In genomic region chr3:165854696-165855095, GRCh38 we compare ENCODE assay signal across 8 cellular contexts. TPM values are rescaled to one million over a fixed set of nuclear protein-coding genes. Genes with fewer than 3 reads are reported as not detected.
DNase-seq lines count a peak whose midpoint lies in the region; ATAC-seq and TF ChIP-seq lines count a peak whose summit lies in the region.

No MANE protein-coding gene starts in this region.

- H3K9me3 ChIP-seq in cardiac muscle cell (ENCODE audit: low read depth) (no peaks in the 10 kb centered on the region), right cardiac atrium (ENCODE audit: control insufficient read depth, low read length) (no peaks in the 10 kb centered on the region), tibial artery (no peaks in the 10 kb centered on the region)

- DNase-seq in cardiac muscle cell (ENCODE audit: low read depth in 1 of 2, low spot score in 1 of 2), result peak; percentile 24 to 27
- DNase-seq in right cardiac atrium, result no peak
- peak; percentile 2 for DNase-seq in MV-4-11 (lab: John Stamatoyannopoulos, UW)
- peak; percentile 21 for DNase-seq in astrocyte of the hippocampus (ENCODE audit: low read depth, low spot score)
- peak; percentile 36 for DNase-seq in midbrain (lab: John Stamatoyannopoulos, UW)
- no peak for DNase-seq in NCI-H774 (lab: John Stamatoyannopoulos, UW)
- no peak for DNase-seq in tibial artery

- H3K27ac ChIP-seq in cardiac muscle cell (no peak overlapping the region), right cardiac atrium (ENCODE audit: low read length) (no peak overlapping the region), tibial artery (no peak overlapping the region)

- no peaks in the 10 kb centered on the region for H3K36me3 ChIP-seq in cardiac muscle cell
- H3K36me3 ChIP-seq in tibial artery, result no peaks in the 10 kb centered on the region

- 55% methylated on average over 1 of the region's 1 CpG for WGBS in right cardiac atrium

- H3K27me3 ChIP-seq in cardiac muscle cell (no peaks in the 10 kb centered on the region), right cardiac atrium (ENCODE audit: control insufficient read depth, insufficient read depth) (no peaks in the 10 kb centered on the region), tibial artery (no peaks in the 10 kb centered on the region)

- ATAC-seq in right cardiac atrium, result no peak
- ATAC-seq in GM18873 (IDR thresholded peaks at IDR 0.05; ENCODE audit: low FRiP score, unreplicated experiment), result no peak

- H3K4me3 ChIP-seq in cardiac muscle cell (no peak overlapping the region), right cardiac atrium (ENCODE audit: low read length) (no peak overlapping the region), tibial artery (no peak overlapping the region)

- H3K4me1 ChIP-seq in cardiac muscle cell (ENCODE audit: low read depth) (no peaks in the 10 kb centered on the region), right cardiac atrium (ENCODE audit: control insufficient read depth, insufficient read depth, low read length) (no peaks in the 10 kb centered on the region), tibial artery (no peaks in the 10 kb centered on the region)

- TF ChIP-seq CTCF in cardiac muscle cell (IDR thresholded peaks at IDR 0.05; ENCODE audit: low read depth, low read length), result peak; percentile 50
- TF ChIP-seq CTCF in tibial artery (IDR thresholded peaks at IDR 0.05), result peak in 1 of 2 experiments; percentile 34

- intact Hi-C loops in right cardiac atrium (cut with DNase I) (no loop called here), tibial artery (cut with DNase I; ENCODE audit: low total_unique reads) (no loop called here)

RNA-seq across cellular contexts. Expression of gene BCHE, which starts 17.5 kb away (rescaled TPM):
- total RNA-seq in cardiac muscle cell (6.3 and 11.1 TPM in 2 replicates), right cardiac atrium (10 to 100 TPM in 3 of 4 donors, 1 to 10 TPM in 1; 9.7 to 11.4 (median 10.2) TPM)
- polyA plus RNA-seq in cardiac muscle cell (16.2 and 27.0 TPM in 2 replicates), right cardiac atrium (8.4 TPM)

Comparison
In these comparisons a context has a peak if more than half of its experiments do, and no peak if none do; other contexts are left out.
1. DNase-seq: peak in cardiac muscle cell (2 of 2), MV-4-11 (single experiment), astrocyte of the hippocampus (single experiment) and midbrain (single experiment); none in right cardiac atrium (0 of 3), NCI-H774 (single experiment) and tibial artery (0 of 2).